ENCODE assay signal across 10 cellular contexts in genomic region chr7:17142831-17143541, GRCh38.
DNase-seq lines count a peak whose midpoint lies in the region; ATAC-seq, FAIRE-seq and TF ChIP-seq lines count a peak whose summit lies in the region.
"Had no signal": no experiment of that assay in that cellular context is flagged by ENCODE, and none has a peak within 500 bp of the region (broad histone marks: within the 10 kb centered on the region; RNA-seq: fewer than 3 reads in every experiment).

No MANE protein-coding gene starts in this region.

- TF ChIP-seq CTCF in epithelial cell of esophagus (IDR thresholded peaks at IDR 0.05; ENCODE audit: insufficient read depth, low read depth, low read length, missing control alignments): no peak

- intact Hi-C loops in sciatic nerve (cut with DNase I): no loop called here

- peak overlapping the region; percentile 40 for H3K27ac ChIP-seq in SJSA1

- peak; percentile 45 for ATAC-seq in sciatic nerve
- no peak for ATAC-seq in HG02623 (IDR thresholded peaks at IDR 0.05; ENCODE audit: unreplicated experiment)

- no peaks in the 10 kb centered on the region for H3K9me3 ChIP-seq in SJSA1 (replicated peaks)

- no peaks in the 10 kb centered on the region for H3K27me3 ChIP-seq in SJSA1 (replicated peaks)

- H3K4me1 ChIP-seq in SJSA1 (replicated peaks): peaks cover 24% of the 10 kb centered on the region

- H3K4me3 ChIP-seq in SJSA1: no peak overlapping the region
- no peak overlapping the region for H3K4me3 ChIP-seq in epithelial cell of esophagus (ENCODE audit: low read length)

- TF ChIP-seq POLR2A in H54 (IDR thresholded peaks at IDR 0.05; ENCODE audit: low read depth, low read length): no peak

- no peaks in the 10 kb centered on the region for H3K36me3 ChIP-seq in SJSA1

- FAIRE-seq in H54 (lab: Jason Lieb, UNC): peak; percentile 68

- DNase-seq in H54 (ENCODE audit: insufficient read length, low spot score) (no peak), SJSA1 (ENCODE audit: low read depth in 1 of 2, low spot score in 2 of 2) (peak in 1 of 2 experiments; percentile 6), epithelial cell of esophagus (ENCODE audit: low read depth) (peak; percentile 49), sciatic nerve (ENCODE audit: low spot score) (no peak), NCI-H1930 (lab: John Stamatoyannopoulos, UW) (no peak), HPDE6-E6E7 (ENCODE audit: extremely low spot score) (no peak)
- DNase-seq in activated effector memory CD4-positive, alpha-beta T cell treated with Interleukin-2 at 50 U/mL for 16 hours: no peak
- DNase-seq: NCI-H510A; stimulated activated CD4-positive, alpha-beta T cell treated with anti-CD3 and anti-CD28 coated beads, Interleukin-4, amount 100 ng/mL, for 24 hours had no signal
